Comparison of ENCODE assay signal across 8 cellular contexts in genomic region chr3:141940204-141940776, GRCh38.
DNase-seq lines count a peak whose midpoint lies in the region; ATAC-seq lines count a peak whose summit lies in the region.

No MANE protein-coding gene starts in this region.

- no peaks in the 10 kb centered on the region for H3K27me3 Mint-ChIP-seq in activated naive CD4-positive, alpha-beta T cell treated with anti-CD3 and anti-CD28 coated beads for 36 hours (ENCODE audit: low read depth)

- H3K4me1 ChIP-seq in mesodermal cell (ENCODE audit: control insufficient read depth, insufficient read depth, low read length, poor library complexity, severe bottlenecking), result peaks cover 24% of the 10 kb centered on the region

- DNase-seq in activated naive CD4-positive, alpha-beta T cell treated with anti-CD3 and anti-CD28 coated beads for 36 hours, result peak; percentile 53
- no peak for DNase-seq in activated naive CD4-positive, alpha-beta T cell (lab: John Stamatoyannopoulos, UW)
- DNase-seq in NCI-H524 treated with DMSO at 0.1 percent for 48 hours (lab: John Stamatoyannopoulos, UW) (peak; percentile 79), T47D (ENCODE audit: low read depth in 1 of 2, low spot score in 1 of 2) (peak; percentile 41 to 74), activated gamma-delta T cell treated with Interleukin-2 at 50 U/mL for 16 hours (no peak), NCI-H1048 (lab: John Stamatoyannopoulos, UW) (no peak)

- H3K36me3 ChIP-seq in mesodermal cell (ENCODE audit: control insufficient read depth, insufficient read depth, low read length), result no peaks in the 10 kb centered on the region

- peak overlapping the region; percentile 91 for H3K27ac ChIP-seq in mesodermal cell (ENCODE audit: low read depth, low read length, severe bottlenecking)

- no peak overlapping the region for H3K27ac Mint-ChIP-seq in activated naive CD4-positive, alpha-beta T cell treated with anti-CD3 and anti-CD28 coated beads for 36 hours

- no peak for ATAC-seq in HG03520 (IDR thresholded peaks at IDR 0.05; ENCODE audit: unreplicated experiment)

- CTCF ChIA-PET in activated naive CD4-positive, alpha-beta T cell treated with anti-CD3 and anti-CD28 coated beads for 36 hours (lab: Charles Lee), result interaction anchor here (0.9 to 1.1 kb wide), 3 partner anchors 20 to 54 kb away, joined by 3 to 4 read pairs (median 3); no protein-coding TSS in a partner anchor

- intact Hi-C loops in activated naive CD4-positive, alpha-beta T cell treated with anti-CD3 and anti-CD28 coated beads for 36 hours (cut with micrococcal nuclease), result no loop called here

- in situ Hi-C loops in T47D (cut with HindIII; ENCODE audit: low pct_unique_long_range_greater_than_20kb, low sequenced_read_pairs), result no loop called here

- H3K4me1 Mint-ChIP-seq in activated naive CD4-positive, alpha-beta T cell treated with anti-CD3 and anti-CD28 coated beads for 36 hours (ENCODE audit: low read depth), result peaks cover 13% of the 10 kb centered on the region

- no peaks in the 10 kb centered on the region for H3K9me3 Mint-ChIP-seq in activated naive CD4-positive, alpha-beta T cell treated with anti-CD3 and anti-CD28 coated beads for 36 hours

- H3K4me3 ChIP-seq in mesodermal cell (ENCODE audit: extremely low read depth, insufficient read depth, low read length, poor library complexity, severe bottlenecking), result no peak overlapping the region

- 82 to 83% methylated on average over 10 of the region's 12 CpGs for WGBS in mesodermal cell (ENCODE audit: insufficient coverage in 2 of 2), 2 experiments

- H3K36me3 Mint-ChIP-seq in activated naive CD4-positive, alpha-beta T cell treated with anti-CD3 and anti-CD28 coated beads for 36 hours (ENCODE audit: low read depth), result no peaks in the 10 kb centered on the region

- no peaks in the 10 kb centered on the region for H3K9me3 ChIP-seq in mesodermal cell (ENCODE audit: control insufficient read depth, low read length)

- H3K4me3 Mint-ChIP-seq in activated naive CD4-positive, alpha-beta T cell treated with anti-CD3 and anti-CD28 coated beads for 36 hours, result no peak overlapping the region

Comparison
In these comparisons a context has a peak if more than half of its experiments do, and no peak if none do; other contexts are left out.
1. DNase-seq: peak in activated naive CD4-positive, alpha-beta T cell treated with anti-CD3 and anti-CD28 coated beads for 36 hours (single experiment), NCI-H524 treated with DMSO at 0.1 percent for 48 hours (single experiment) and T47D (2 of 2); none in activated naive CD4-positive, alpha-beta T cell (0 of 4), activated gamma-delta T cell treated with Interleukin-2 at 50 U/mL for 16 hours (single experiment) and NCI-H1048 (single experiment).